In the genomic region with DNA sequence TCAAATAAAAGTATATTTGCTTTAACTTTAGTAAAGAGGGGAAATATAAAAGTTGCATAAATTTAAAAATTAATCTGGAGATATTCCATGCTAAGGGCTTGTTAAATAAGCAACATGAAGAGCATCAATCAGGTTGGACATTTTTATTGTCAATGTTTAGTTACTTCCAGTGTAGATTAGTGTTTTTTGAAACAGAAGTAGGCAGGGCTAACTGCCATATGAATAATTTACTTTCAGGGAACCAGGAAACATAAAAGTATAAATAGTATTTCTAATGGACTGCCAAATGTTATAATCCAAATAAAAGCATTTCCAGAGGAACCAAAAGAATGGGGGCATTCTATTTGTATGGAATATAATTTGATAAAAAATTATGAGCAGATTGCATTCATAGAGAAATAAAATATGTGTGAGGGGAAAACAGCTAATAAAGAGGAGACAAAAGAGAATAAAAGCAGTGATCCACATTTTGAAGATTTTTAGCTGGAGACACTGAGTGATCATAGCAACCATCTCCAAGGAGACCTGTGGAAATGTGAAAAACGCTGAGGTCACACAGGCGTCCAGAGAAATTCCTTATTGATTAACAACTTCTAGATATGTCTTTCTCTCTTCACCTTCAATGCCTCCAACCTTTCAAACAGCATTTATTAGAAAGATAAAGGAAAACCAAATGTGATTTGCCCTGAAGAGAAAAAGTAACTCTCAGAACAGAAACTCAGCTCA, we compare ENCODE assay signal across 1 cellular context.
TF ChIP-seq lines count a peak whose summit lies in the region.

No MANE protein-coding gene starts in this region.

TF ChIP-seq in HEK293, 187 proteins besides CTCF, POLR2A, EP300 and RAD21 (continued from another document):
- TF ChIP-seq ZNF645 (tag by site-specific recombination; IDR thresholded peaks at IDR 0.05) (no peak), ZNF121 (tag by site-specific recombination; IDR thresholded peaks at IDR 0.05) (no peak), OSR2 (tag by site-specific recombination; IDR thresholded peaks at IDR 0.05) (peak; percentile 71; the same call in 1 of the 2 replicates), ZSCAN4 (tag by site-specific recombination; IDR thresholded peaks at IDR 0.05) (no peak), ZNF626 (tag by site-specific recombination; IDR thresholded peaks at IDR 0.05) (no peak), ZNF701 (tag by site-specific recombination; IDR thresholded peaks at IDR 0.05) (no peak), ZNF266 (tag by site-specific recombination; IDR thresholded peaks at IDR 0.05; ENCODE audit: low read depth) (no peak), ZNF2 (tag by site-specific recombination; IDR thresholded peaks at IDR 0.05) (no peak), GLI2 (tag by site-specific recombination; IDR thresholded peaks at IDR 0.05; ENCODE audit: borderline replicate concordance, low read depth) (no peak), ZNF248 (tag by site-specific recombination; IDR thresholded peaks at IDR 0.05) (no peak), TRIM28 (IDR thresholded peaks at IDR 0.05; ENCODE audit: borderline replicate concordance, low read length) (no peak), ZNF239 (tag by site-specific recombination; IDR thresholded peaks at IDR 0.05) (no peak), ZNF174 (tag by site-specific recombination; IDR thresholded peaks at IDR 0.05) (no peak), ZBTB48 (tag by site-specific recombination; IDR thresholded peaks at IDR 0.05) (no peak), GLIS1 (tag by site-specific recombination; IDR thresholded peaks at IDR 0.05) (no peak), ZNF175 (tag by site-specific recombination; IDR thresholded peaks at IDR 0.05) (no peak), ZXDB (tag by site-specific recombination; IDR thresholded peaks at IDR 0.05) (peak; percentile 53; the same call in 1 of the 2 replicates), SP7 (tag by site-specific recombination; IDR thresholded peaks at IDR 0.05) (no peak), MYNN (tag by site-specific recombination; IDR thresholded peaks at IDR 0.05; ENCODE audit: borderline replicate concordance) (peak; percentile 86), ZNF26 (tag by site-specific recombination; IDR thresholded peaks at IDR 0.05) (no peak), ZNF501 (tag by site-specific recombination; IDR thresholded peaks at IDR 0.05) (no peak), TCF7L2 (IDR thresholded peaks at IDR 0.05; ENCODE audit: borderline replicate concordance, low read depth, low read length) (no peak), ZNF830 (tag by site-specific recombination; IDR thresholded peaks at IDR 0.05; ENCODE audit: low read depth) (no peak), YY1 (tag by site-specific recombination; IDR thresholded peaks at IDR 0.05) (no peak), KLF10 (tag by site-specific recombination; IDR thresholded peaks at IDR 0.05) (peak; percentile 42; the same call in 1 of the 2 replicates), SCRT1 (tag by site-specific recombination; IDR thresholded peaks at IDR 0.05; ENCODE audit: borderline replicate concordance) (no peak), ZNF292 (tag by site-specific recombination; IDR thresholded peaks at IDR 0.05; ENCODE audit: borderline replicate concordance, low read depth) (no peak), GLI4 (tag by site-specific recombination; IDR thresholded peaks at IDR 0.05) (no peak), ZNF548 (tag by site-specific recombination; IDR thresholded peaks at IDR 0.05) (no peak), ZNF629 (tag by site-specific recombination; IDR thresholded peaks at IDR 0.05) (no peak), ZNF707 (tag by site-specific recombination; IDR thresholded peaks at IDR 0.05) (no peak), PATZ1 (tag by site-specific recombination; IDR thresholded peaks at IDR 0.05) (no peak), ZNF302 (tag by site-specific recombination; IDR thresholded peaks at IDR 0.05; ENCODE audit: low read depth) (no peak), IKZF3 (tag by site-specific recombination; IDR thresholded peaks at IDR 0.05) (peak; percentile 42; the same call in 1 of the 2 replicates), PRDM6 (tag by site-specific recombination; IDR thresholded peaks at IDR 0.05) (peak; percentile 96), SP2 (tag by site-specific recombination; IDR thresholded peaks at IDR 0.05) (no peak), ZSCAN16 (tag by site-specific recombination; IDR thresholded peaks at IDR 0.05) (no peak), ZNF843 (tag by site-specific recombination; IDR thresholded peaks at IDR 0.05) (peak; percentile 84), ZSCAN30 (tag by site-specific recombination; IDR thresholded peaks at IDR 0.05) (no peak), ZNF433 (tag by site-specific recombination; IDR thresholded peaks at IDR 0.05; ENCODE audit: low read depth) (no peak)
- TF ChIP-seq, protein P1, sequence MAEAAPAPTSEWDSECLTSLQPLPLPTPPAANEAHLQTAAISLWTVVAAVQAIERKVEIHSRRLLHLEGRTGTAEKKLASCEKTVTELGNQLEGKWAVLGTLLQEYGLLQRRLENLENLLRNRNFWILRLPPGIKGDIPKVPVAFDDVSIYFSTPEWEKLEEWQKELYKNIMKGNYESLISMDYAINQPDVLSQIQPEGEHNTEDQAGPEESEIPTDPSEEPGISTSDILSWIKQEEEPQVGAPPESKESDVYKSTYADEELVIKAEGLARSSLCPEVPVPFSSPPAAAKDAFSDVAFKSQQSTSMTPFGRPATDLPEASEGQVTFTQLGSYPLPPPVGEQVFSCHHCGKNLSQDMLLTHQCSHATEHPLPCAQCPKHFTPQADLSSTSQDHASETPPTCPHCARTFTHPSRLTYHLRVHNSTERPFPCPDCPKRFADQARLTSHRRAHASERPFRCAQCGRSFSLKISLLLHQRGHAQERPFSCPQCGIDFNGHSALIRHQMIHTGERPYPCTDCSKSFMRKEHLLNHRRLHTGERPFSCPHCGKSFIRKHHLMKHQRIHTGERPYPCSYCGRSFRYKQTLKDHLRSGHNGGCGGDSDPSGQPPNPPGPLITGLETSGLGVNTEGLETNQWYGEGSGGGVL (tag by site-specific recombination; IDR thresholded peaks at IDR 0.05): no peak
- TF ChIP-seq, protein P2, sequence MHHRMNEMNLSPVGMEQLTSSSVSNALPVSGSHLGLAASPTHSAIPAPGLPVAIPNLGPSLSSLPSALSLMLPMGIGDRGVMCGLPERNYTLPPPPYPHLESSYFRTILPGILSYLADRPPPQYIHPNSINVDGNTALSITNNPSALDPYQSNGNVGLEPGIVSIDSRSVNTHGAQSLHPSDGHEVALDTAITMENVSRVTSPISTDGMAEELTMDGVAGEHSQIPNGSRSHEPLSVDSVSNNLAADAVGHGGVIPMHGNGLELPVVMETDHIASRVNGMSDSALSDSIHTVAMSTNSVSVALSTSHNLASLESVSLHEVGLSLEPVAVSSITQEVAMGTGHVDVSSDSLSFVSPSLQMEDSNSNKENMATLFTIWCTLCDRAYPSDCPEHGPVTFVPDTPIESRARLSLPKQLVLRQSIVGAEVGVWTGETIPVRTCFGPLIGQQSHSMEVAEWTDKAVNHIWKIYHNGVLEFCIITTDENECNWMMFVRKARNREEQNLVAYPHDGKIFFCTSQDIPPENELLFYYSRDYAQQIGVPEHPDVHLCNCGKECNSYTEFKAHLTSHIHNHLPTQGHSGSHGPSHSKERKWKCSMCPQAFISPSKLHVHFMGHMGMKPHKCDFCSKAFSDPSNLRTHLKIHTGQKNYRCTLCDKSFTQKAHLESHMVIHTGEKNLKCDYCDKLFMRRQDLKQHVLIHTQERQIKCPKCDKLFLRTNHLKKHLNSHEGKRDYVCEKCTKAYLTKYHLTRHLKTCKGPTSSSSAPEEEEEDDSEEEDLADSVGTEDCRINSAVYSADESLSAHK (tag by site-specific recombination; IDR thresholded peaks at IDR 0.05): peak; percentile 33; the same call in 1 of the 2 replicates
- TF ChIP-seq, protein P3, sequence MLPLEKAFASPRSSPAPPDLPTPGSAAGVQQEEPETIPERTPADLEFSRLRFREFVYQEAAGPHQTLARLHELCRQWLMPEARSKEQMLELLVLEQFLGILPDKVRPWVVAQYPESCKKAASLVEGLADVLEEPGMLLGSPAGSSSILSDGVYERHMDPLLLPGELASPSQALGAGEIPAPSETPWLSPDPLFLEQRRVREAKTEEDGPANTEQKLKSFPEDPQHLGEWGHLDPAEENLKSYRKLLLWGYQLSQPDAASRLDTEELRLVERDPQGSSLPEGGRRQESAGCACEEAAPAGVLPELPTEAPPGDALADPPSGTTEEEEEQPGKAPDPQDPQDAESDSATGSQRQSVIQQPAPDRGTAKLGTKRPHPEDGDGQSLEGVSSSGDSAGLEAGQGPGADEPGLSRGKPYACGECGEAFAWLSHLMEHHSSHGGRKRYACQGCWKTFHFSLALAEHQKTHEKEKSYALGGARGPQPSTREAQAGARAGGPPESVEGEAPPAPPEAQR (tag by site-specific recombination; IDR thresholded peaks at IDR 0.05): no peak
- TF ChIP-seq, protein P4, sequence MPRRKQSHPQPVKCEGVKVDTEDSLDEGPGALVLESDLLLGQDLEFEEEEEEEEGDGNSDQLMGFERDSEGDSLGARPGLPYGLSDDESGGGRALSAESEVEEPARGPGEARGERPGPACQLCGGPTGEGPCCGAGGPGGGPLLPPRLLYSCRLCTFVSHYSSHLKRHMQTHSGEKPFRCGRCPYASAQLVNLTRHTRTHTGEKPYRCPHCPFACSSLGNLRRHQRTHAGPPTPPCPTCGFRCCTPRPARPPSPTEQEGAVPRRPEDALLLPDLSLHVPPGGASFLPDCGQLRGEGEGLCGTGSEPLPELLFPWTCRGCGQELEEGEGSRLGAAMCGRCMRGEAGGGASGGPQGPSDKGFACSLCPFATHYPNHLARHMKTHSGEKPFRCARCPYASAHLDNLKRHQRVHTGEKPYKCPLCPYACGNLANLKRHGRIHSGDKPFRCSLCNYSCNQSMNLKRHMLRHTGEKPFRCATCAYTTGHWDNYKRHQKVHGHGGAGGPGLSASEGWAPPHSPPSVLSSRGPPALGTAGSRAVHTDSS (tag by site-specific recombination; IDR thresholded peaks at IDR 0.05): no peak
TF ChIP-seq in HEK293: peak in this region for 14.
